In genomic region chr5:97047076-97047475, GRCh38 we compare ENCODE assay signal across 15 cellular contexts.
DNase-seq lines count a peak whose midpoint lies in the region; ATAC-seq, FAIRE-seq and TF ChIP-seq lines count a peak whose summit lies in the region.
"Had no signal": no experiment of that assay in that cellular context is flagged by ENCODE, and none has a peak within 500 bp of the region (broad histone marks: within the 10 kb centered on the region; RNA-seq: fewer than 3 reads in every experiment).

No MANE protein-coding gene starts in this region.

- no peaks in the 10 kb centered on the region for H3K36me3 Mint-ChIP-seq in neural crest cell (ENCODE audit: low read depth)

- no peak for ATAC-seq in GM21447 (IDR thresholded peaks at IDR 0.05; ENCODE audit: unreplicated experiment)
- ATAC-seq: GM23338, HCT116 had no signal

- peak overlapping the region; percentile 64 for H3K27ac Mint-ChIP-seq in neural crest cell (ENCODE audit: unreplicated experiment)
- H3K27ac Mint-ChIP-seq: B cell; CD4-positive, alpha-beta memory T cell; GM23338; H9 had no signal

- DNase-seq in HTR-8/SVneo (ENCODE audit: insufficient read length, low spot score) (no peak), epidermal melanocyte (ENCODE audit: insufficient read length, low spot score) (peak; percentile 32), neural crest cell (ENCODE audit: low read depth, low spot score) (no peak), NCI-H345 treated with DMSO at 0.1 percent for 48 hours (lab: John Stamatoyannopoulos, UW; ENCODE audit: unreplicated experiment) (no peak), AG08395 (ENCODE audit: low spot score) (no peak)
- DNase-seq: Caco-2; CD4-positive, alpha-beta memory T cell; DMS153; DND-41; H9 had no signal

- TF ChIP-seq CTCF in neural crest cell (conservative IDR thresholded peaks at IDR 0.05): no peak

- H3K4me3 Mint-ChIP-seq in neural crest cell: no peak overlapping the region
- H3K4me3 Mint-ChIP-seq: B cell; CD4-positive, alpha-beta memory T cell; GM23338; H9 had no signal

- no peaks in the 10 kb centered on the region for H3K27me3 Mint-ChIP-seq in neural crest cell (ENCODE audit: low read depth)
- H3K27me3 Mint-ChIP-seq: CD4-positive, alpha-beta memory T cell had no signal

- H3K9me3 Mint-ChIP-seq in neural crest cell: peaks cover 4% of the 10 kb centered on the region
- H3K9me3 Mint-ChIP-seq: GM23338, H9 had no signal

- H3K4me1 Mint-ChIP-seq in neural crest cell: peaks cover 17% of the 10 kb centered on the region
- H3K4me1 Mint-ChIP-seq: B cell; CD4-positive, alpha-beta memory T cell had no signal

- peak; percentile 23 for FAIRE-seq in HTR-8/SVneo (lab: Jason Lieb, UNC)
- FAIRE-seq: G401.6 had no signal
